In the genomic region with DNA sequence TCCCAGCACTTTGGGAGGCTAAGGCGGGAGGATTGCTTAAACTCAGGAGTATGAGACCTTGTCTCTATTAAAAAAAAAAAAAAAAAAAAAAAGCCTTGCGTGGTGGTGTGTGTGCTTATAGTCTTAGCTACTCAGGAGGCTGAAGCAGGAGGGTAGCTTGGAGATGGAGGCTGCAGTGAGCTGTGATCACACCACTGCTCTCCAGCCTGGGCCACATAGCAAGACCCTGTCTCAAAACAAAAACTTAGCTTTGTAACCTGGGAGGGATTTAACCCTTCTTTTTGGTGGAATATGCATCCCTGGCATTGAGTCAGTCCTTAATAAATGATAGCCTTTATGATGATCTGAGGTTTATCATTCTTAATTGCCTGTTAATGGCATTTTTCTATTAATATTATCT, we compare ENCODE assay signal across 19 cellular contexts. TPM values are rescaled to one million over a fixed set of nuclear protein-coding genes. Genes with fewer than 3 reads are reported as not detected.
A peak's percentile ranks its signal among the peaks of the same experiment; 100 is the strongest.
DNase-seq lines count a peak whose midpoint lies in the region; ATAC-seq and TF ChIP-seq lines count a peak whose summit lies in the region.
"Had no signal": no experiment of that assay in that cellular context is flagged by ENCODE, and none has a peak within 500 bp of the region (broad histone marks: within the 10 kb centered on the region; RNA-seq: fewer than 3 reads in every experiment).

No MANE protein-coding gene starts in this region.

- intact Hi-C loops in dorsolateral prefrontal cortex (cut with DNase I) = no loop called here

- peak overlapping the region; percentile 14 for H3K27ac ChIP-seq in CD4-positive, CD25-positive, alpha-beta regulatory T cell (ENCODE audit: insufficient read depth, low read length, poor library complexity, severe bottlenecking)
- peak overlapping the region in 3 of 59 donors; percentile 4 to 15 (median 10) for H3K27ac ChIP-seq in dorsolateral prefrontal cortex
- no peak overlapping the region for H3K27ac ChIP-seq in SJCRH30
- H3K27ac ChIP-seq: A549, C4-2B, GM23248, HL-60 had no signal

- no peak overlapping the region for H3K27ac Mint-ChIP-seq in CD4-positive, CD25-positive, alpha-beta regulatory T cell
- H3K27ac Mint-ChIP-seq in chondrocyte (ENCODE audit: unreplicated experiment) = peak overlapping the region; percentile 32

- no peak for TF ChIP-seq CTCF in LNCaP clone FGC (IDR thresholded peaks at IDR 0.05; ENCODE audit: control insufficient read depth, extremely low read depth, insufficient read depth)
- TF ChIP-seq CTCF in chondrocyte (IDR thresholded peaks at IDR 0.05) = no peak
- no peak for TF ChIP-seq CTCF in dorsolateral prefrontal cortex (IDR thresholded peaks at IDR 0.05 in 54 of 56, conservative IDR thresholded peaks at IDR 0.05 in 2 of 56; ENCODE audit: low read depth in 1 of 56, partially characterized antibody in 56 of 56)

- no peaks in the 10 kb centered on the region for H3K27me3 Mint-ChIP-seq in CD4-positive, CD25-positive, alpha-beta regulatory T cell
- H3K27me3 Mint-ChIP-seq in chondrocyte (ENCODE audit: low read depth) = no peaks in the 10 kb centered on the region
- H3K27me3 Mint-ChIP-seq: CD4-positive, alpha-beta memory T cell had no signal

- peaks cover 17% of the 10 kb centered on the region for H3K36me3 Mint-ChIP-seq in CD4-positive, CD25-positive, alpha-beta regulatory T cell
- peaks cover 8% of the 10 kb centered on the region for H3K36me3 Mint-ChIP-seq in chondrocyte (ENCODE audit: low read depth)

- peaks cover 24 to 41% (median 33%) of the 10 kb centered on the region in 4 donors for H3K4me1 Mint-ChIP-seq in CD4-positive, CD25-positive, alpha-beta regulatory T cell
- peaks cover 33% of the 10 kb centered on the region for H3K4me1 Mint-ChIP-seq in chondrocyte (ENCODE audit: low read depth)

- no peak overlapping the region for H3K4me3 ChIP-seq in CD4-positive, CD25-positive, alpha-beta regulatory T cell (ENCODE audit: low read depth, low read length)
- H3K4me3 ChIP-seq in LNCaP clone FGC (ENCODE audit: low read depth, low read length) (0 out of 2 replicates have a peak overlapping the region, but pooled peaks have one; percentile 16), dorsolateral prefrontal cortex (no peak overlapping the region), SJCRH30 (no peak overlapping the region)
- H3K4me3 ChIP-seq: A549, GM12878, GM23248 had no signal

- peaks cover 79% of the 10 kb centered on the region for H3K36me3 ChIP-seq in CD4-positive, CD25-positive, alpha-beta regulatory T cell (ENCODE audit: control insufficient read depth, insufficient read depth, low read length)
- peaks cover 49% of the 10 kb centered on the region for H3K36me3 ChIP-seq in SJCRH30

- DNase-seq in CD4-positive, CD25-positive, alpha-beta regulatory T cell = no peak
- no peak for DNase-seq in LNCaP clone FGC (ENCODE audit: low read depth)
- no peak for DNase-seq in chondrocyte (ENCODE audit: low spot score)
- DNase-seq in dorsolateral prefrontal cortex = no peak
- DNase-seq in SJCRH30 = no peak
- DNase-seq: AML-193; CD4-positive, alpha-beta memory T cell; DMS153; DMS79; GF-D8; GM23248; HCEC 1CT; IMR-90; KBM-7 had no signal

- no peak overlapping the region for H3K4me3 Mint-ChIP-seq in CD4-positive, CD25-positive, alpha-beta regulatory T cell
- H3K4me3 Mint-ChIP-seq in chondrocyte (ENCODE audit: unreplicated experiment) = no peak overlapping the region
- H3K4me3 Mint-ChIP-seq: CD4-positive, alpha-beta memory T cell had no signal

- no peak for ATAC-seq in CD4-positive, CD25-positive, alpha-beta regulatory T cell (ENCODE audit: low read depth in 2 of 2)
- no peak for ATAC-seq in GM18867 (IDR thresholded peaks at IDR 0.05; ENCODE audit: unreplicated experiment)
- ATAC-seq: A549, GM12878 had no signal

- no peaks in the 10 kb centered on the region for H3K9me3 ChIP-seq in CD4-positive, CD25-positive, alpha-beta regulatory T cell (ENCODE audit: control insufficient read depth in 2 of 2, low read length in 2 of 2)
- H3K9me3 ChIP-seq in SJCRH30 (replicated peaks) = no peaks in the 10 kb centered on the region
- H3K9me3 ChIP-seq: A549 had no signal

- no peaks in the 10 kb centered on the region for H3K9me3 Mint-ChIP-seq in CD4-positive, CD25-positive, alpha-beta regulatory T cell
- H3K9me3 Mint-ChIP-seq in chondrocyte (ENCODE audit: low read depth) = no peaks in the 10 kb centered on the region
- H3K9me3 Mint-ChIP-seq: CD4-positive, alpha-beta memory T cell had no signal

- no peaks in the 10 kb centered on the region for H3K27me3 ChIP-seq in CD4-positive, CD25-positive, alpha-beta regulatory T cell (ENCODE audit: control insufficient read depth, insufficient read depth, low read length)
- no peaks in the 10 kb centered on the region for H3K27me3 ChIP-seq in dorsolateral prefrontal cortex
- no peaks in the 10 kb centered on the region for H3K27me3 ChIP-seq in SJCRH30

- peaks cover 34% of the 10 kb centered on the region for H3K4me1 ChIP-seq in CD4-positive, CD25-positive, alpha-beta regulatory T cell (ENCODE audit: control insufficient read depth, insufficient read depth, low read length, poor library complexity, severe bottlenecking)
- peaks cover 11% of the 10 kb centered on the region; the same call in 1 of the 2 replicates for H3K4me1 ChIP-seq in SJCRH30

RNA-seq across cellular contexts. Expression of a gene that starts 12.8 kb away (rescaled TPM):
- total RNA-seq in CD4-positive, CD25-positive, alpha-beta regulatory T cell = 314 TPM
- polyA plus RNA-seq in CD4-positive, CD25-positive, alpha-beta regulatory T cell = 10 to 100 TPM; 15.0 to 28.3 (median 21.1) TPM
- total RNA-seq in chondrocyte (59.9 to 92.6 TPM (median 78.9 TPM) in 3 replicates), dorsolateral prefrontal cortex (10 to 100 TPM; 50.9 to 97.5 (median 69.8) TPM)
- total RNA-seq in SJCRH30 (2014; rRNA removed; shearing (Covaris generic)) = 54.4 and 56.0 TPM in 2 replicates
